In genomic region chr13:114235697-114236096, GRCh38 we compare ENCODE assay signal across 8 cellular contexts. TPM values are rescaled to one million over a fixed set of nuclear protein-coding genes. Genes with fewer than 3 reads are reported as not detected.
A peak's percentile ranks its signal among the peaks of the same experiment; 100 is the strongest.
DNase-seq lines count a peak whose midpoint lies in the region; ATAC-seq and TF ChIP-seq lines count a peak whose summit lies in the region.

No MANE protein-coding gene starts in this region.

- no peaks in the 10 kb centered on the region for H3K9me3 Mint-ChIP-seq in stimulated activated naive CD8-positive, alpha-beta T cell treated with anti-CD3 and anti-CD28 coated beads, Interleukin-15, Interleukin-2, amounts not matched to agents 100 ng/mL and 50 ng/mL, for 24 hours
- peaks cover 0 to 3% (median 0%) of the 10 kb centered on the region in 5 experiments for H3K9me3 Mint-ChIP-seq in brain

- H3K36me3 ChIP-seq in mesodermal cell (ENCODE audit: control insufficient read depth, insufficient read depth, low read length): peaks cover 40% of the 10 kb centered on the region

- H3K4me3 Mint-ChIP-seq in stimulated activated naive CD8-positive, alpha-beta T cell treated with anti-CD3 and anti-CD28 coated beads, Interleukin-15, Interleukin-2, amounts not matched to agents 100 ng/mL and 50 ng/mL, for 24 hours: peak overlapping the region; percentile 89
- H3K4me3 Mint-ChIP-seq in brain: peak overlapping the region; percentile 92 to 97 (median 93)

- H3K9me3 ChIP-seq in mesodermal cell (ENCODE audit: control insufficient read depth, low read length): peaks cover 3% of the 10 kb centered on the region

- peaks cover 23% of the 10 kb centered on the region for H3K4me1 Mint-ChIP-seq in stimulated activated naive CD8-positive, alpha-beta T cell treated with anti-CD3 and anti-CD28 coated beads, Interleukin-15, Interleukin-2, amounts not matched to agents 100 ng/mL and 50 ng/mL, for 24 hours (ENCODE audit: low read depth)
- peaks cover 27% of the 10 kb centered on the region for H3K4me1 Mint-ChIP-seq in brain

- no peak for ATAC-seq in stimulated activated naive CD8-positive, alpha-beta T cell treated with anti-CD3 and anti-CD28 coated beads, Interleukin-15, Interleukin-2, amounts not matched to agents 100 U/mL and 50 U/mL, for 24 hours
- no peak for ATAC-seq in GM19035 (IDR thresholded peaks at IDR 0.05; ENCODE audit: unreplicated experiment)

- no peak for DNase-seq in stimulated activated naive CD8-positive, alpha-beta T cell treated with anti-CD3 and anti-CD28 coated beads, Interleukin-15, Interleukin-2, amounts not matched to agents 100 U/mL and 50 U/mL, for 24 hours
- no peak for DNase-seq in stimulated activated naive CD4-positive, alpha-beta T cell treated with Interleukin-2 at 50 U/mL for 16 hours (lab: John Stamatoyannopoulos, UW)
- DNase-seq in midbrain (lab: John Stamatoyannopoulos, UW) (no peak), NCI-H187 (lab: John Stamatoyannopoulos, UW) (no peak)

- TF ChIP-seq CTCF in brain (conservative IDR thresholded peaks at IDR 0.05): no peak

- peak overlapping the region; percentile 90 for H3K4me3 ChIP-seq in mesodermal cell (ENCODE audit: extremely low read depth, insufficient read depth, low read length, poor library complexity, severe bottlenecking)

- 23 to 31% methylated on average over 9 of the region's 10 CpGs for WGBS in mesodermal cell (ENCODE audit: insufficient coverage in 2 of 2), 2 experiments

- H3K4me1 ChIP-seq in mesodermal cell (ENCODE audit: control insufficient read depth, insufficient read depth, low read length, poor library complexity, severe bottlenecking): no peaks in the 10 kb centered on the region

- peak overlapping the region; percentile 68 for H3K27ac Mint-ChIP-seq in stimulated activated naive CD8-positive, alpha-beta T cell treated with anti-CD3 and anti-CD28 coated beads, Interleukin-15, Interleukin-2, amounts not matched to agents 100 ng/mL and 50 ng/mL, for 24 hours
- peak overlapping the region; percentile 52 to 97 (median 93) for H3K27ac Mint-ChIP-seq in brain

- H3K27me3 Mint-ChIP-seq in stimulated activated naive CD8-positive, alpha-beta T cell treated with anti-CD3 and anti-CD28 coated beads, Interleukin-15, Interleukin-2, amounts not matched to agents 100 ng/mL and 50 ng/mL, for 24 hours: peaks cover 2% of the 10 kb centered on the region
- peaks cover 8% of the 10 kb centered on the region for H3K27me3 Mint-ChIP-seq in brain

- no peak overlapping the region for H3K27ac ChIP-seq in mesodermal cell (ENCODE audit: low read depth, low read length, severe bottlenecking)

- H3K36me3 Mint-ChIP-seq in stimulated activated naive CD8-positive, alpha-beta T cell treated with anti-CD3 and anti-CD28 coated beads, Interleukin-15, Interleukin-2, amounts not matched to agents 100 ng/mL and 50 ng/mL, for 24 hours (ENCODE audit: low read depth): peaks cover 44% of the 10 kb centered on the region
- peaks cover 26% of the 10 kb centered on the region for H3K36me3 Mint-ChIP-seq in brain

RNA-seq across cellular contexts. Expression of gene CDC16, which starts 1.0 kb away (rescaled TPM):
- polyA plus RNA-seq in brain (ENCODE audit: insufficient read depth, low read depth, low replicate concordance): 45.0 TPM
- 66.3 TPM for polyA plus RNA-seq in mesodermal cell (2013, experiment 1 of 2)
- 57.1 TPM for polyA plus RNA-seq in mesodermal cell (2013, experiment 2 of 2)

RNA-seq across cellular contexts. Expression of gene UPF3A, which starts 45.7 kb away (rescaled TPM):
- polyA plus RNA-seq in brain (ENCODE audit: insufficient read depth, low read depth, low replicate concordance): 45.2 TPM
- 69.7 TPM for polyA plus RNA-seq in mesodermal cell (2013, experiment 1 of 2)
- polyA plus RNA-seq in mesodermal cell (2013, experiment 2 of 2): 74.9 TPM

RNA-seq across cellular contexts. Expression of gene CFAP97D2, which starts 56.6 kb away (rescaled TPM):
- polyA plus RNA-seq in brain (ENCODE audit: insufficient read depth, low read depth, low replicate concordance): 0.92 TPM
- not detected for polyA plus RNA-seq in mesodermal cell (2013, experiment 1 of 2)
- polyA plus RNA-seq in mesodermal cell (2013, experiment 2 of 2): not detected
